ENCODE assay signal across 13 cellular contexts in the genomic region with DNA sequence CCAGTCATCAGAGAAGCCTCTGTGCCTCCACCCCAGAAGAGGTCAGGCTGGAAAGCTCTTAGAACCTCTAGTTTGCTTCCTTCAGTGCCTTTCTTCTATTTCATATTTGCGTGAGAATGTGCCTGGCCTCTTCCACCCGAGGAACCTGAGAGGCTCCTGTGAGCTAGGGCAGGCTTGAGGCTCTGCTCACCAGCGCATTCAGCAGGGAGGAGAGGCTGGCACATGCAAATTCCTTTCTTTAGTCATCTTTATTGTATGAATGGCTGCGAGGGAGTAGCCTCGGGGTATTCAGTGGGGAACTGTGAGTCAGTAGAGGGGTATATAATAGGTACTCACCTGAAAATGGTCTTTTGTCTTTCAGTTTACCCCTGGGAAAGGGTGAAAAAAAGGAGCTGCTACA.
A peak's percentile ranks its signal among the peaks of the same experiment; 100 is the strongest.
DNase-seq lines count a peak whose midpoint lies in the region; ATAC-seq, FAIRE-seq and TF ChIP-seq lines count a peak whose summit lies in the region.
"Had no signal": no experiment of that assay in that cellular context is flagged by ENCODE, and none has a peak within 500 bp of the region (broad histone marks: within the 10 kb centered on the region; RNA-seq: fewer than 3 reads in every experiment).

No MANE protein-coding gene starts in this region.

- H3K27me3 ChIP-seq in HUES6 (ENCODE audit: control insufficient read depth, insufficient read depth, low read length) = no peaks in the 10 kb centered on the region
- H3K27me3 ChIP-seq in adipocyte (replicated peaks; ENCODE audit: control insufficient read depth, insufficient read depth, low read length) = peaks cover 10% of the 10 kb centered on the region
- no peaks in the 10 kb centered on the region for H3K27me3 ChIP-seq in keratinocyte (ENCODE audit: control insufficient read depth, extremely low read depth, insufficient read depth, low read length)
- H3K27me3 ChIP-seq: BE2C had no signal

- DNase-seq in A549 (ENCODE audit: low read depth in 1 of 2, low spot score in 1 of 2) (peak; percentile 15 to 27), adipocyte (ENCODE audit: low read depth) (peak; percentile 49), keratinocyte (ENCODE audit: low read depth, low spot score) (peak; percentile 49), sciatic nerve (ENCODE audit: low spot score) (no peak), NCI-H2107 (lab: John Stamatoyannopoulos, UW) (no peak), NCI-H1092 (lab: John Stamatoyannopoulos, UW) (no peak)
- DNase-seq: BE2C; caudate nucleus; stimulated activated CD4-positive, alpha-beta T cell treated with anti-CD3 and anti-CD28 coated beads, Interleukin-12 subunit alpha, Interleukin-12 subunit beta, amount 100 ng/mL, for 4 hours; stimulated activated naive CD4-positive, alpha-beta T cell treated with Interleukin-2 at 50 U/mL for 16 hours had no signal

- H3K9me1 ChIP-seq in keratinocyte (ENCODE audit: control insufficient read depth, extremely low read depth, insufficient read depth, low read length) = no peaks in the 10 kb centered on the region

- POLR2A ChIA-PET in A549 (lab: Yijun Ruan, JAX) = interaction anchor here (1.0 kb wide), 1 partner anchor 427 kb away, joined by 3 read pairs; a partner anchor contains a TSS

- TF ChIP-seq RAD21 in A549 (conservative IDR thresholded peaks at IDR 0.05 in 1 of 2, IDR thresholded peaks at IDR 0.05 in 1 of 2) = no peak

- intact Hi-C loops in sciatic nerve (cut with DNase I) = no loop called here

- H3K9me3 ChIP-seq in A549 (no peaks in the 10 kb centered on the region), HUES6 (ENCODE audit: control insufficient read depth, insufficient read depth, low read depth, low read length) (peaks cover 5% of the 10 kb centered on the region; the same call in 1 of the 2 replicates), adipocyte (ENCODE audit: control insufficient read depth, low read length) (no peaks in the 10 kb centered on the region), keratinocyte (ENCODE audit: control insufficient read depth, low read depth, low read length) (no peaks in the 10 kb centered on the region)
- H3K9me3 ChIP-seq: BE2C had no signal

- CTCF ChIA-PET in A549 (lab: Yijun Ruan, JAX) = no interaction called here

- H3K27ac ChIP-seq in A549 = peak overlapping the region in 1 of 2 experiments; percentile 52; a peak in 3 of 6 replicates
- peak overlapping the region; percentile 91 for H3K27ac ChIP-seq in HUES6 (ENCODE audit: low read depth, low read length)
- H3K27ac ChIP-seq in keratinocyte (ENCODE audit: control insufficient read depth, insufficient read depth, low read length) = peak overlapping the region; percentile 42

- dilution Hi-C loops in keratinocyte (cut with MboI; ENCODE audit: extremely low pct_ligation_motif_present, low sequenced_read_pairs) = no loop called here

- H3K9ac ChIP-seq in HUES6 (ENCODE audit: low read length) = peak overlapping the region; percentile 85
- no peak overlapping the region for H3K9ac ChIP-seq in adipocyte (ENCODE audit: low read length)
- H3K9ac ChIP-seq in keratinocyte (ENCODE audit: control insufficient read depth, extremely low read depth, insufficient read depth, low read length) = peak overlapping the region; percentile 4

- TF ChIP-seq POLR2A in A549 (IDR thresholded peaks at IDR 0.05; ENCODE audit: low read length) = no peak

- H3K36me3 ChIP-seq in HUES6 (ENCODE audit: control insufficient read depth, insufficient read depth, low read length) = no peaks in the 10 kb centered on the region
- no peaks in the 10 kb centered on the region for H3K36me3 ChIP-seq in adipocyte (ENCODE audit: control insufficient read depth, insufficient read depth, low read length, severe bottlenecking)
- no peaks in the 10 kb centered on the region for H3K36me3 ChIP-seq in keratinocyte (ENCODE audit: control insufficient read depth in 2 of 2, extremely low read depth in 1 of 2, insufficient read depth in 2 of 2, low read length in 2 of 2)
- H3K36me3 ChIP-seq: BE2C had no signal

- no peak for FAIRE-seq in A549 (lab: Jason Lieb, UNC)
- FAIRE-seq in keratinocyte (lab: Jason Lieb, UNC) = peak; percentile 85
- FAIRE-seq: TTC549 had no signal

- no peaks in the 10 kb centered on the region for H3K79me2 ChIP-seq in keratinocyte (ENCODE audit: control insufficient read depth, insufficient read depth, low read length)

- H4K20me1 ChIP-seq in keratinocyte (ENCODE audit: control insufficient read depth, extremely low read depth, insufficient read depth, low read length) = no peaks in the 10 kb centered on the region

- H3K4me2 ChIP-seq in A549 (peak overlapping the region; percentile 44), keratinocyte (ENCODE audit: control insufficient read depth, extremely low read depth, insufficient read depth, low read depth, low read length) (peak overlapping the region; percentile 24)

- no peak for TF ChIP-seq EP300 in A549 (IDR thresholded peaks at IDR 0.05)

- WGBS in A549 (ENCODE audit: missing lambda C conversion rate) = 31% methylated on average over 5 of the region's 5 CpGs

- peak; percentile 80 to 88 for ATAC-seq in A549
- ATAC-seq in sciatic nerve = no peak
- no peak for ATAC-seq in GM18907 (IDR thresholded peaks at IDR 0.05; ENCODE audit: unreplicated experiment)

- H3K4me3 ChIP-seq in A549 (no peak overlapping the region), HUES6 (ENCODE audit: low read depth, low read length) (peak overlapping the region; percentile 37; the same call in 1 of the 2 replicates), adipocyte (ENCODE audit: low read length) (no peak overlapping the region), keratinocyte (ENCODE audit: control insufficient read depth in 2 of 3, extremely low read depth in 1 of 3, insufficient read depth in 2 of 3, low read depth in 1 of 3, low read length in 3 of 3) (peak overlapping the region in 1 of 3 experiments; percentile 18)

- H2AFZ ChIP-seq in keratinocyte (ENCODE audit: control insufficient read depth, low read length) = no peak overlapping the region

- TF ChIP-seq CTCF in A549 (IDR thresholded peaks at IDR 0.05) = no peak
- no peak for TF ChIP-seq CTCF in keratinocyte (optimal IDR thresholded peaks at IDR 0.05 in 1 of 3, IDR thresholded peaks at IDR 0.05 in 1 of 3, conservative IDR thresholded peaks at IDR 0.05 in 1 of 3; ENCODE audit: extremely low read depth in 1 of 3, insufficient read depth in 2 of 3, low read length in 3 of 3)

- H3K4me1 ChIP-seq in A549 (peaks cover 18% of the 10 kb centered on the region), HUES6 (ENCODE audit: control insufficient read depth, insufficient read depth, low read length) (peaks cover 53% of the 10 kb centered on the region), adipocyte (ENCODE audit: control insufficient read depth, insufficient read depth, low read length) (peaks cover 3% of the 10 kb centered on the region), keratinocyte (ENCODE audit: control insufficient read depth, extremely low read depth, insufficient read depth, low read length) (peaks cover 33% of the 10 kb centered on the region)
- H3K4me1 ChIP-seq: BE2C had no signal

TF ChIP-seq in A549, 52 proteins besides CTCF, POLR2A, EP300 and RAD21:
- TF ChIP-seq, protein P1, sequence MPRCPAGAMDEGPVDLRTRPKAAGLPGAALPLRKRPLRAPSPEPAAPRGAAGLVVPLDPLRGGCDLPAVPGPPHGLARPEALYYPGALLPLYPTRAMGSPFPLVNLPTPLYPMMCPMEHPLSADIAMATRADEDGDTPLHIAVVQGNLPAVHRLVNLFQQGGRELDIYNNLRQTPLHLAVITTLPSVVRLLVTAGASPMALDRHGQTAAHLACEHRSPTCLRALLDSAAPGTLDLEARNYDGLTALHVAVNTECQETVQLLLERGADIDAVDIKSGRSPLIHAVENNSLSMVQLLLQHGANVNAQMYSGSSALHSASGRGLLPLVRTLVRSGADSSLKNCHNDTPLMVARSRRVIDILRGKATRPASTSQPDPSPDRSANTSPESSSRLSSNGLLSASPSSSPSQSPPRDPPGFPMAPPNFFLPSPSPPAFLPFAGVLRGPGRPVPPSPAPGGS (IDR thresholded peaks at IDR 0.05) = no peak
- TF ChIP-seq HOXB5 (CRISPR knock-in tag; IDR thresholded peaks at IDR 0.05) (peak; percentile 33; the same call in 1 of the 2 replicates), SREBF2 (IDR thresholded peaks at IDR 0.05) (no peak)

Comparison
In these comparisons a context has a peak if more than half of its experiments do, and no peak if none do; other contexts are left out.
1. ATAC-seq: peak in A549 (2 of 2); none in sciatic nerve (single experiment) and GM18907 (single experiment).
2. DNase-seq: peak in A549 (2 of 2), adipocyte (single experiment) and keratinocyte (single experiment); none in sciatic nerve (single experiment), NCI-H2107 (single experiment) and NCI-H1092 (single experiment).